21 cellular contexts compared by ENCODE assay signal in the genomic region with DNA sequence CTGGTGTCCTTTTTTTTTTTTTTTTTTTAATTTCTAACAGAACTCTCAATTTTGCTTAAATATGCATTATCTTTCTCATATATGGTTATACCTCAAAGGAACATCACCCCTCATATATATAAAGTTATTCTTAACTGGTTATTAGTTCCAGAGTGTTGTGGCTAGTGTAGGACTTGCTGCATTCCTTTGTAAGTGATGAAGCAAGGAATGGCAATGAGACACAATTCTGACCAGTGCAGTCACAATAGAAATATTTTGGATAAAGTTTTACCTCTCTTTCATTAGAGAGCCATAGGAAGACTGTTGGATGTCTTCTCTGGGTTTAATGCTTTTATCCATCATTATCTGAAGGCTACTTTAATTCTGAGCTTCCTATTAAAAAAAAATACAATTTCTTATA.
DNase-seq lines count a peak whose midpoint lies in the region; ATAC-seq and TF ChIP-seq lines count a peak whose summit lies in the region.
"Had no signal": no experiment of that assay in that cellular context is flagged by ENCODE, and none has a peak within 500 bp of the region (broad histone marks: within the 10 kb centered on the region; RNA-seq: fewer than 3 reads in every experiment).

No MANE protein-coding gene starts in this region.

- H3K27me3 ChIP-seq in PC-9 (ENCODE audit: insufficient read depth, low read depth), result no peaks in the 10 kb centered on the region
- H3K27me3 ChIP-seq: heart left ventricle, upper lobe of left lung had no signal

- ATAC-seq in GM18868 (IDR thresholded peaks at IDR 0.05; ENCODE audit: unreplicated experiment), result no peak
- ATAC-seq: heart left ventricle, K562, lower lobe of right lung had no signal

- POLR2A ChIA-PET in PC-9 (lab: Charles Lee; ENCODE audit: unreplicated experiment), result no interaction called here

- no peaks in the 10 kb centered on the region for H4K20me1 ChIP-seq in PC-9 (ENCODE audit: insufficient read depth)

- H3K4me3 ChIP-seq in PC-9, result no peak overlapping the region
- H3K4me3 ChIP-seq in epithelial cell of esophagus (ENCODE audit: low read length), result no peak overlapping the region
- H3K4me3 ChIP-seq: heart left ventricle, K562, lower lobe of right lung, upper lobe of left lung had no signal

- DNase-seq in ELR (ENCODE audit: low read depth), result peak; percentile 75
- no peak for DNase-seq in PC-9
- DNase-seq in epithelial cell of esophagus (ENCODE audit: low read depth), result peak; percentile 52
- DNase-seq in kidney tubule cell (ENCODE audit: low spot score), result peak; percentile 50
- DNase-seq in inferior parietal cortex (ENCODE audit: extremely low spot score), result no peak
- no peak for DNase-seq in ecto neural progenitor cell (ENCODE audit: low spot score)
- no peak for DNase-seq in activated gamma-delta T cell treated with Interleukin-2 at 50 U/mL for 16 hours
- DNase-seq: activated CD4-positive, alpha-beta memory T cell treated with anti-CD3 and anti-CD28 coated beads for 36 hours; central memory CD4-positive, alpha-beta T cell; COR-L47; DND-41; heart left ventricle; lower lobe of right lung; MV-4-11; NCI-H187 treated with DMSO at 0.1 percent for 48 hours; NCI-H2227 treated with DMSO at 0.1 percent for 48 hours; NCI-H748 treated with DMSO at 0.1 percent for 48 hours; SIG-M5; upper lobe of left lung had no signal

- no peaks in the 10 kb centered on the region for H3K9me3 ChIP-seq in PC-9 (ENCODE audit: insufficient read depth, low read depth)
- H3K9me3 ChIP-seq: heart left ventricle, lower lobe of right lung, upper lobe of left lung had no signal

- BruUV-seq in PC-9 (replicated peaks; lab: Mats Ljungman, UMichigan), result no TSS peak

- H3K4me2 ChIP-seq in PC-9, result no peak overlapping the region

- H3K79me2 ChIP-seq in PC-9 (ENCODE audit: low read depth), result no peaks in the 10 kb centered on the region

- 0 out of 2 replicates have a peak, but pooled peaks cover 6% of the 10 kb centered on the region for H3K9me2 ChIP-seq in PC-9 (ENCODE audit: insufficient read depth)

- H3K36me3 ChIP-seq in PC-9 (ENCODE audit: low read depth), result no peaks in the 10 kb centered on the region
- H3K36me3 ChIP-seq: heart left ventricle, lower lobe of right lung, upper lobe of left lung had no signal

- no peaks in the 10 kb centered on the region for H3F3A ChIP-seq in PC-9 (ENCODE audit: insufficient read depth, low read depth)

- H3K27ac ChIP-seq in PC-9, result no peak overlapping the region
- H3K27ac ChIP-seq: heart left ventricle, lower lobe of right lung, upper lobe of left lung had no signal

- CTCF ChIA-PET in PC-9 (lab: Charles Lee), result no interaction called here

- intact Hi-C loops in PC-9 (cut with micrococcal nuclease; ENCODE audit: unreplicated experiment), result no loop called here

- TF ChIP-seq CTCF in PC-9 (conservative IDR thresholded peaks at IDR 0.05), result no peak
- TF ChIP-seq CTCF in epithelial cell of esophagus (IDR thresholded peaks at IDR 0.05; ENCODE audit: insufficient read depth, low read depth, low read length, missing control alignments), result no peak

- peak overlapping the region; percentile 14; the same call in 1 of the 2 replicates for H2AFZ ChIP-seq in PC-9

- no peaks in the 10 kb centered on the region for H3K4me1 ChIP-seq in PC-9 (replicated peaks; ENCODE audit: insufficient read depth)
- H3K4me1 ChIP-seq: lower lobe of right lung, upper lobe of left lung had no signal

Comparison
In these comparisons a context has a peak if more than half of its experiments do, and no peak if none do; other contexts are left out.
1. DNase-seq: peak in ELR (single experiment), epithelial cell of esophagus (single experiment) and kidney tubule cell (single experiment); none in PC-9 (0 of 2), inferior parietal cortex (single experiment), ecto neural progenitor cell (single experiment) and activated gamma-delta T cell treated with Interleukin-2 at 50 U/mL for 16 hours (single experiment).